In the genomic region with DNA sequence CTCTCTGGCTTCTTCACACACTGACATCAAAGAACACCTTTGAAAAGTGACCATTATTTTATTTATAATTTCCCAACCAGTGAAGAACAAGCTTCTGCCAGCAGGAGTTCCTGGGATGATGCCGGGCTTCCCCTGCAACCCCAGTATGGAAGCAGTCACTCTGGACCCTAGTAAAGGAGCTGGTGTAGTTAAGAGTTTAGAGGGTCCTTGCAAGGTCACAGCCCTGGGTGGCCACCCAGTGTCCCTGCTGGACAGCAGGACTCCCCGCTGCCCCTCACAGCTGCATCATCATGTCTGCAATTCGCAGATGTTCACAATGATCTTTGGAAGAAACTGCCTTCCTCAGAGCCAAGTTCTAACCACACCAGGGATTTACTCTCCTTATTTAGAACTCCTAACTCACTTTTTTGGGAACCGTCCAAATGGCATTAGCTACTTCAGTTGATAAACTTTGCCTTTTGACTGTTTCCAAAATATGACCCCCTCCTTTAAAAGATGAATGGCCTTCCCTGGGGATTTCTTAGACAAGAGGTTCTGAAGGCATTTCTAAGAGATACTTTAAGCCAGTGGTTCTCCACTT, we compare ENCODE assay signal across 21 cellular contexts.
DNase-seq lines count a peak whose midpoint lies in the region; ATAC-seq, FAIRE-seq and TF ChIP-seq lines count a peak whose summit lies in the region.
"Had no signal": no experiment of that assay in that cellular context is flagged by ENCODE, and none has a peak within 500 bp of the region (broad histone marks: within the 10 kb centered on the region; RNA-seq: fewer than 3 reads in every experiment).

No MANE protein-coding gene starts in this region.

- H3K4me3 Mint-ChIP-seq in astrocyte (ENCODE audit: unreplicated experiment): no peak overlapping the region

- no peaks in the 10 kb centered on the region for H3K36me3 Mint-ChIP-seq in astrocyte (ENCODE audit: low read depth, unreplicated experiment)

- no peak overlapping the region for H3K9ac ChIP-seq in astrocyte (ENCODE audit: low read length)
- H3K9ac ChIP-seq: SK-N-SH had no signal

- peak; percentile 56 for ATAC-seq in sciatic nerve
- no peak for ATAC-seq in GM18861 (IDR thresholded peaks at IDR 0.05; ENCODE audit: unreplicated experiment)
- ATAC-seq: PC-3 had no signal

- H3K4me2 ChIP-seq in astrocyte (ENCODE audit: low read length): no peak overlapping the region
- H3K4me2 ChIP-seq: SK-N-SH had no signal

- FAIRE-seq in astrocyte (lab: Jason Lieb, UNC): no peak
- FAIRE-seq in RCC 7860 (lab: Jason Lieb, UNC): no peak
- FAIRE-seq: GM12892, HTR-8/SVneo had no signal

- H3K4me3 ChIP-seq in astrocyte (ENCODE audit: insufficient read depth, low read depth, low read length) (no peak overlapping the region), fibroblast of pulmonary artery (replicated peaks; ENCODE audit: low read depth, low read length) (no peak overlapping the region)
- H3K4me3 ChIP-seq: HAP-1 had no signal

- no peak overlapping the region for H2AFZ ChIP-seq in astrocyte (ENCODE audit: low read depth, low read length)

- peaks cover 13% of the 10 kb centered on the region for H3K27me3 Mint-ChIP-seq in astrocyte (ENCODE audit: low read depth, unreplicated experiment)

- no peak for TF ChIP-seq CTCF in astrocyte (IDR thresholded peaks at IDR 0.05; ENCODE audit: insufficient read depth, low read depth, low read length)
- TF ChIP-seq CTCF in fibroblast of pulmonary artery (IDR thresholded peaks at IDR 0.05; ENCODE audit: low read length, missing control alignments): no peak

- DNase-seq in DMS79 treated with DMSO at 0.1 percent for 48 hours (lab: John Stamatoyannopoulos, UW) (peak; percentile 40), DMS79 (lab: John Stamatoyannopoulos, UW) (no peak), astrocyte (ENCODE audit: low read depth) (peak; percentile 56), fibroblast of pulmonary artery (ENCODE audit: low read depth) (peak; percentile 29), sciatic nerve (ENCODE audit: low spot score) (no peak), RCC 7860 (ENCODE audit: low spot score) (no peak), NCI-H2171 treated with DMSO at 0.1 percent for 48 hours (lab: John Stamatoyannopoulos, UW) (no peak)
- DNase-seq: DMS153, MV-4-11, NCI-H1436 treated with DMSO at 0.1 percent for 48 hours, NCI-H2081, NCI-H345, NCI-H69, PC-3, SK-N-SH had no signal

- H3K27ac Mint-ChIP-seq in astrocyte (ENCODE audit: unreplicated experiment): no peak overlapping the region

- H3K27ac ChIP-seq in astrocyte (ENCODE audit: low read depth, low read length): no peak overlapping the region
- H3K27ac ChIP-seq: 22Rv1, C4-2B had no signal

- H3K79me2 ChIP-seq in astrocyte (ENCODE audit: insufficient read depth, low read length): no peaks in the 10 kb centered on the region

- H3K4me1 Mint-ChIP-seq in astrocyte (ENCODE audit: low read depth, unreplicated experiment): peaks cover 17% of the 10 kb centered on the region

- H3K27me3 ChIP-seq in astrocyte (ENCODE audit: insufficient read depth, low read length): no peaks in the 10 kb centered on the region

- H3K9me3 Mint-ChIP-seq in astrocyte (ENCODE audit: unreplicated experiment): no peaks in the 10 kb centered on the region

- no peaks in the 10 kb centered on the region for H4K20me1 ChIP-seq in astrocyte (ENCODE audit: insufficient read depth, low read length)

- intact Hi-C loops in sciatic nerve (cut with DNase I): no loop called here

- no peaks in the 10 kb centered on the region for H3K36me3 ChIP-seq in astrocyte (ENCODE audit: insufficient read depth, low read length)
- H3K36me3 ChIP-seq: HAP-1 had no signal

- H3K4me1 ChIP-seq in astrocyte (ENCODE audit: insufficient read depth, low read length): peaks cover 9% of the 10 kb centered on the region

- no peaks in the 10 kb centered on the region for H3K9me3 ChIP-seq in astrocyte (ENCODE audit: insufficient read depth, low read depth, low read length)
- H3K9me3 ChIP-seq: HAP-1, SK-N-SH had no signal

Comparison
In these comparisons a context has a peak if more than half of its experiments do, and no peak if none do; other contexts are left out.
1. DNase-seq: peak in DMS79 treated with DMSO at 0.1 percent for 48 hours (single experiment), astrocyte (single experiment) and fibroblast of pulmonary artery (single experiment); none in DMS79 (single experiment), sciatic nerve (single experiment), RCC 7860 (single experiment) and NCI-H2171 treated with DMSO at 0.1 percent for 48 hours (single experiment).